In genomic region chr4:123699823-123700822, GRCh38 we compare ENCODE assay signal across 10 cellular contexts.
DNase-seq lines count a peak whose midpoint lies in the region; FAIRE-seq and TF ChIP-seq lines count a peak whose summit lies in the region.
"Had no signal": no experiment of that assay in that cellular context is flagged by ENCODE, and none has a peak within 500 bp of the region (broad histone marks: within the 10 kb centered on the region; RNA-seq: fewer than 3 reads in every experiment).

No MANE protein-coding gene starts in this region.

- DNase-seq in HFF-Myc (ENCODE audit: extremely low read depth, low read depth) (peak; percentile 94), cardiac fibroblast (ENCODE audit: low read depth in 2 of 2) (peak; percentile 97 to 98), NCI-H1930 (lab: John Stamatoyannopoulos, UW) (no peak), NOMO-1 (lab: John Stamatoyannopoulos, UW; ENCODE audit: unreplicated experiment in 2 of 2) (no peak)
- DNase-seq in activated effector memory CD4-positive, alpha-beta T cell treated with anti-CD3 and anti-CD28 coated beads, Interleukin-2, amount 50 U/mL, for 16 hours: no peak
- DNase-seq in activated CD8-positive, alpha-beta memory T cell treated with anti-CD3 and anti-CD28 coated beads, Interleukin-2, amount 50 U/mL, for 4 hours: no peak
- DNase-seq: activated CD4-positive, alpha-beta T cell treated with anti-CD3 and anti-CD28 coated beads, Interleukin-2, amount 10 ng/mL, durations not matched to agents 7 days and 5 days; NCI-H1436 had no signal

- TF ChIP-seq CTCF in HFF-Myc (IDR thresholded peaks at IDR 0.05; ENCODE audit: low read depth, low read length, missing control alignments): no peak
- no peak for TF ChIP-seq CTCF in cardiac fibroblast (IDR thresholded peaks at IDR 0.05; ENCODE audit: low read depth, low read length)

- peak overlapping the region in 17 of 21 experiments; percentile 2 to 83 (median 59) for H3K27ac ChIP-seq in skin epidermis

- H3K4me3 ChIP-seq in HFF-Myc (replicated peaks; ENCODE audit: low read depth, low read length) (no peak overlapping the region), cardiac fibroblast (replicated peaks in 1 of 2; ENCODE audit: low read depth in 2 of 2, low read length in 2 of 2) (peak overlapping the region in 1 of 2 donors; percentile 11), skin epidermis (no peak overlapping the region)

- peak; percentile 55 for FAIRE-seq in islet of Langerhans (lab: Jason Lieb, UNC)

Comparison
In these comparisons a context has a peak if more than half of its experiments do, and no peak if none do; other contexts are left out.
1. DNase-seq: peak in HFF-Myc (single experiment) and cardiac fibroblast (2 of 2); none in NCI-H1930 (0 of 2), NOMO-1 (0 of 2), activated effector memory CD4-positive, alpha-beta T cell treated with anti-CD3 and anti-CD28 coated beads, Interleukin-2, amount 50 U/mL, for 16 hours (single experiment) and activated CD8-positive, alpha-beta memory T cell treated with anti-CD3 and anti-CD28 coated beads, Interleukin-2, amount 50 U/mL, for 4 hours (single experiment).